8 cellular contexts compared by ENCODE assay signal in genomic region chr19:50003810-50004419, GRCh38. TPM values are rescaled to one million over a fixed set of nuclear protein-coding genes. Genes with fewer than 3 reads are reported as not detected.
DNase-seq lines count a peak whose midpoint lies in the region; ATAC-seq, FAIRE-seq and TF ChIP-seq lines count a peak whose summit lies in the region.

No MANE protein-coding gene starts in this region.

- H3K9me3 Mint-ChIP-seq in astrocyte (ENCODE audit: unreplicated experiment) (peaks cover 3% of the 10 kb centered on the region), progenitor cell of endocrine pancreas (ENCODE audit: low read depth) (no peaks in the 10 kb centered on the region)

- intact Hi-C loops in left lung (cut with DNase I), result no loop called here
- intact Hi-C loops in vagina (cut with DNase I), result no loop called here

- H2AFZ ChIP-seq in astrocyte (ENCODE audit: low read depth, low read length), result no peak overlapping the region

- no peak for FAIRE-seq in astrocyte (lab: Jason Lieb, UNC)

- peaks cover 66% of the 10 kb centered on the region for H4K20me1 ChIP-seq in astrocyte (ENCODE audit: insufficient read depth, low read length)

- H3K36me3 Mint-ChIP-seq in astrocyte (ENCODE audit: low read depth, unreplicated experiment) (peaks cover 40% of the 10 kb centered on the region), progenitor cell of endocrine pancreas (ENCODE audit: insufficient read depth) (peaks cover 10% of the 10 kb centered on the region)

- H3K27me3 Mint-ChIP-seq in astrocyte (ENCODE audit: low read depth, unreplicated experiment) (no peaks in the 10 kb centered on the region), progenitor cell of endocrine pancreas (no peaks in the 10 kb centered on the region)

- H3K4me2 ChIP-seq in astrocyte (ENCODE audit: low read length), result peak overlapping the region; percentile 84

- TF ChIP-seq CTCF in GM10266 (IDR thresholded peaks at IDR 0.05; ENCODE audit: control insufficient read depth, insufficient read depth, low read depth, missing control alignments) (no peak), astrocyte (IDR thresholded peaks at IDR 0.05; ENCODE audit: insufficient read depth, low read depth, low read length) (no peak), left lung (IDR thresholded peaks at IDR 0.05) (no peak), vagina (IDR thresholded peaks at IDR 0.05) (no peak), progenitor cell of endocrine pancreas (IDR thresholded peaks at IDR 0.05; ENCODE audit: unreplicated experiment) (no peak)

- H3K4me1 Mint-ChIP-seq in astrocyte (ENCODE audit: low read depth, unreplicated experiment) (peaks cover 9% of the 10 kb centered on the region), progenitor cell of endocrine pancreas (ENCODE audit: low read depth) (no peaks in the 10 kb centered on the region)

- DNase-seq in GM10266 (ENCODE audit: extremely low spot score) (peak; percentile 57), NCI-H226 (peak; percentile 95), astrocyte (ENCODE audit: low read depth) (peak; percentile 96), left lung (peak in 1 of 2 donors; percentile 57), vagina (ENCODE audit: extremely low spot score in 2 of 2) (no peak), NCI-H1092 treated with DMSO at 0.1 percent for 48 hours (lab: John Stamatoyannopoulos, UW) (no peak), NCI-H345 treated with DMSO at 0.1 percent for 48 hours (lab: John Stamatoyannopoulos, UW; ENCODE audit: unreplicated experiment) (no peak), progenitor cell of endocrine pancreas (ENCODE audit: low spot score, unreplicated experiment) (no peak)

- peak overlapping the region; percentile 52 for H3K27ac ChIP-seq in astrocyte (ENCODE audit: low read depth, low read length)
- H3K27ac ChIP-seq in left lung, result no peak overlapping the region
- peak overlapping the region; percentile 69 for H3K27ac ChIP-seq in vagina

- H3K36me3 ChIP-seq in astrocyte (ENCODE audit: insufficient read depth, low read length), result peaks cover 13% of the 10 kb centered on the region
- H3K36me3 ChIP-seq in left lung, result peaks cover 0 to 100% of the 10 kb centered on the region in 2 donors
- peaks cover 0 to 79% of the 10 kb centered on the region in 2 donors for H3K36me3 ChIP-seq in vagina

- H3K27ac Mint-ChIP-seq in astrocyte (ENCODE audit: unreplicated experiment) (peak overlapping the region; percentile 71), progenitor cell of endocrine pancreas (no peak overlapping the region)

- no peaks in the 10 kb centered on the region for H3K79me2 ChIP-seq in astrocyte (ENCODE audit: insufficient read depth, low read length)

- H3K4me3 ChIP-seq in astrocyte (ENCODE audit: insufficient read depth, low read depth, low read length) (peak overlapping the region; percentile 26), left lung (no peak overlapping the region), vagina (no peak overlapping the region)

- no peaks in the 10 kb centered on the region for H3K9me3 ChIP-seq in astrocyte (ENCODE audit: insufficient read depth, low read depth, low read length)
- H3K9me3 ChIP-seq in left lung, result no peaks in the 10 kb centered on the region
- no peaks in the 10 kb centered on the region for H3K9me3 ChIP-seq in vagina

- H3K27me3 ChIP-seq in astrocyte (ENCODE audit: insufficient read depth, low read length), result no peaks in the 10 kb centered on the region
- no peaks in the 10 kb centered on the region for H3K27me3 ChIP-seq in left lung
- no peaks in the 10 kb centered on the region for H3K27me3 ChIP-seq in vagina

- peak overlapping the region; percentile 69 for H3K9ac ChIP-seq in astrocyte (ENCODE audit: low read length)

- H3K4me3 Mint-ChIP-seq in astrocyte (ENCODE audit: unreplicated experiment) (peak overlapping the region; percentile 42), progenitor cell of endocrine pancreas (ENCODE audit: low read depth) (no peak overlapping the region)

- H3K4me1 ChIP-seq in astrocyte (ENCODE audit: insufficient read depth, low read length), result peaks cover 13% of the 10 kb centered on the region
- H3K4me1 ChIP-seq in left lung, result peaks cover 5 to 16% of the 10 kb centered on the region in 2 donors
- peaks cover 29% of the 10 kb centered on the region for H3K4me1 ChIP-seq in vagina

- ATAC-seq in left lung, result peak; percentile 89

- TF ChIP-seq POLR2A in vagina (IDR thresholded peaks at IDR 0.05), result no peak

RNA-seq across cellular contexts. Expression of gene VRK3, which starts 21.3 kb away (rescaled TPM):
- total RNA-seq in astrocyte (32.6 and 33.0 TPM in 2 replicates), left lung (10 to 100 TPM; 37.7 to 38.7 TPM), vagina (34.9 TPM), progenitor cell of endocrine pancreas (45.4 and 53.4 TPM in 2 replicates)

RNA-seq across cellular contexts. Expression of gene ZNF473, which starts 21.9 kb away (rescaled TPM):
- total RNA-seq in astrocyte, result 9.7 and 10.2 TPM in 2 replicates
- 1 to 10 TPM; 5.1 to 9.3 TPM for total RNA-seq in left lung
- total RNA-seq in vagina, result 11.5 TPM
- total RNA-seq in progenitor cell of endocrine pancreas, result 15.5 TPM in 2 replicates

RNA-seq across cellular contexts. Expression of gene SIGLEC11, which starts 42.9 kb away (rescaled TPM):
- not detected in 2 replicates for total RNA-seq in astrocyte
- 1 to 10 TPM; 1.3 to 4.9 TPM for total RNA-seq in left lung
- 4.4 TPM for total RNA-seq in vagina
- not detected in 2 replicates for total RNA-seq in progenitor cell of endocrine pancreas

Comparison
In these comparisons a context has a peak if more than half of its experiments do, and no peak if none do; other contexts are left out.
1. DNase-seq: peak in GM10266 (single experiment), NCI-H226 (single experiment) and astrocyte (single experiment); none in vagina (0 of 2), NCI-H1092 treated with DMSO at 0.1 percent for 48 hours (single experiment), NCI-H345 treated with DMSO at 0.1 percent for 48 hours (single experiment) and progenitor cell of endocrine pancreas (single experiment).
2. H3K27ac ChIP-seq: peak in astrocyte (single experiment) and vagina (single experiment); none in left lung (0 of 2).